Comparison of ENCODE assay signal across 14 cellular contexts in the genomic region with DNA sequence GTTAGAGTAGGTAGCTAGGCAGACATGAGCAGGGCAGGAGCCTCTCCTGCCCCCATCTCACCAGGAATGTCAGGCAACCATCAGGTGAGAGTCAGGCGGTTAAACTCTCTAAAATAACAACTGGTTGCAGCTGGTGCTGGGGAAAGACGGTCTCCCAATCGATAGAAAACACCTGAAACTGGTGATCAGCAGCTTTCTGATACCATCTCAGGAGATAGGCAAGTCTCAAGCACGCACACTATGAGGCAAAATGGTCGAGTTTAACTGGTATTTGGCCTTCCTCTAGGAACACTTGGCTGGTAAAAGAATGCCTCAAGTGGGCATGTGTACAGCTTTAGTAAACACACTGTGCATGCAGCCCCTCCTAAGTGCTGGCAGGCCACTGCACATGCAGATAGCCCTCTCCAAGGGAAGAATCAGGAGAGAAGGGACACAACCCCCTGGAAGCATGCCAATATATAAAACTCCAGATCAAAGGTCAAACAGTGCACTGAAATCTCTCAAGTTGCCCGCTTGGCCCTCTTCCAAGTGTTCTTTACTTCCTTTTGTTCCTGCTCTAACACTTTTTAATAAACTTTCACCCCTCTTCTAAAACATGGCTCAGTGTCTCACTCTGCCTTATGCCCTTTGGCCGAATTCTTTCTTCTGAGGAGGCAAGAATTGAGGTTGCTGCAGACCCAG.
DNase-seq lines count a peak whose midpoint lies in the region; ATAC-seq and TF ChIP-seq lines count a peak whose summit lies in the region.
"Had no signal": no experiment of that assay in that cellular context is flagged by ENCODE, and none has a peak within 500 bp of the region (broad histone marks: within the 10 kb centered on the region; RNA-seq: fewer than 3 reads in every experiment).

No MANE protein-coding gene starts in this region.

- no peak for TF ChIP-seq RAD21 in Ishikawa (IDR thresholded peaks at IDR 0.05; ENCODE audit: low read depth)

- DNase-seq in RPMI8226 (peak; percentile 29), lung (ENCODE audit: low spot score) (peak; percentile 79), transverse colon (peak; percentile 77), activated gamma-delta T cell (lab: John Stamatoyannopoulos, UW) (no peak)
- no peak for DNase-seq in activated effector memory CD4-positive, alpha-beta T cell treated with anti-CD3 and anti-CD28 coated beads, Interleukin-2, amount 50 U/mL, for 16 hours
- DNase-seq: activated CD4-positive, alpha-beta memory T cell treated with anti-CD3 and anti-CD28 coated beads, Interleukin-2, amount 10 ng/mL, durations not matched to agents 7 days and 5 days; dorsolateral prefrontal cortex; NCI-H1048; psoas muscle; stimulated activated CD4-positive, alpha-beta T cell treated with anti-CD3 and anti-CD28 coated beads, Interleukin-2, amount 100 ng/mL, for 48 hours had no signal

- TF ChIP-seq EP300 in Ishikawa (IDR thresholded peaks at IDR 0.05; ENCODE audit: borderline replicate concordance) (no peak), transverse colon (IDR thresholded peaks at IDR 0.05; ENCODE audit: low read depth) (no peak)

- TF ChIP-seq CTCF in lung (IDR thresholded peaks at IDR 0.05; ENCODE audit: control extremely low read depth, extremely low read depth): no peak
- no peak for TF ChIP-seq CTCF in transverse colon (IDR thresholded peaks at IDR 0.05)

- intact Hi-C loops in transverse colon (cut with DNase I; ENCODE audit: low total_unique reads): no loop called here

- peak overlapping the region in 1 of 2 donors; percentile 65 for H3K27ac ChIP-seq in lung (ENCODE audit: low read depth in 1 of 2, low read length in 1 of 2)
- H3K27ac ChIP-seq in transverse colon: peak overlapping the region; percentile 39 to 70 (median 46)
- H3K27ac ChIP-seq: psoas muscle, RWPE1 had no signal

- peaks cover 0 to 6% of the 10 kb centered on the region in 2 donors for H3K9me3 ChIP-seq in lung (ENCODE audit: control insufficient read depth in 2 of 2, insufficient read depth in 1 of 2, low read length in 1 of 2)
- H3K9me3 ChIP-seq in transverse colon: no peaks in the 10 kb centered on the region
- H3K9me3 ChIP-seq: psoas muscle had no signal

- H3K4me3 ChIP-seq in lung (no peak overlapping the region), transverse colon (no peak overlapping the region)
- H3K4me3 ChIP-seq: dorsolateral prefrontal cortex, HAP-1, psoas muscle had no signal

- H3K27me3 ChIP-seq in lung (ENCODE audit: control insufficient read depth, insufficient read depth) (no peaks in the 10 kb centered on the region), transverse colon (no peaks in the 10 kb centered on the region)
- H3K27me3 ChIP-seq: dorsolateral prefrontal cortex had no signal

- H3K36me3 ChIP-seq in lung (ENCODE audit: control insufficient read depth in 2 of 2, insufficient read depth in 2 of 2, low read length in 2 of 2) (peaks cover 0 to 7% of the 10 kb centered on the region in 2 donors), transverse colon (peaks cover 0 to 3% (median 0%) of the 10 kb centered on the region in 4 donors)

- in situ Hi-C loops in transverse colon (cut with MboI; ENCODE audit: low pct_ligation_motif_present in 1 of 4, low pct_unique_long_range_greater_than_20kb in 1 of 4, low sequenced_read_pairs in 3 of 4): no loop called here

- ATAC-seq in lung (ENCODE audit: insufficient read depth, low FRiP score) (peak; percentile 64), HG03135 (IDR thresholded peaks at IDR 0.05; ENCODE audit: unreplicated experiment) (no peak)
- ATAC-seq: psoas muscle had no signal

- H3K4me1 ChIP-seq in lung (ENCODE audit: control insufficient read depth in 2 of 2, insufficient read depth in 2 of 2, low read length in 2 of 2) (peaks cover 0 to 7% of the 10 kb centered on the region in 2 donors), transverse colon (peaks cover 0 to 16% (median 13%) of the 10 kb centered on the region in 4 donors)
- H3K4me1 ChIP-seq: HAP-1, psoas muscle had no signal

- WGBS in lung, 2 donors: 52 to 76% methylated on average over 7 of the region's 7 CpGs
- WGBS in transverse colon (ENCODE audit: low coverage in 1 of 2), 2 donors: 30 to 49% methylated on average over 2 to 7 of the region's 7 CpGs

- no peak for TF ChIP-seq POLR2A in transverse colon (IDR thresholded peaks at IDR 0.05)

TF ChIP-seq in Ishikawa, 13 proteins besides CTCF, POLR2A, EP300 and RAD21:
- TF ChIP-seq, protein P1, sequence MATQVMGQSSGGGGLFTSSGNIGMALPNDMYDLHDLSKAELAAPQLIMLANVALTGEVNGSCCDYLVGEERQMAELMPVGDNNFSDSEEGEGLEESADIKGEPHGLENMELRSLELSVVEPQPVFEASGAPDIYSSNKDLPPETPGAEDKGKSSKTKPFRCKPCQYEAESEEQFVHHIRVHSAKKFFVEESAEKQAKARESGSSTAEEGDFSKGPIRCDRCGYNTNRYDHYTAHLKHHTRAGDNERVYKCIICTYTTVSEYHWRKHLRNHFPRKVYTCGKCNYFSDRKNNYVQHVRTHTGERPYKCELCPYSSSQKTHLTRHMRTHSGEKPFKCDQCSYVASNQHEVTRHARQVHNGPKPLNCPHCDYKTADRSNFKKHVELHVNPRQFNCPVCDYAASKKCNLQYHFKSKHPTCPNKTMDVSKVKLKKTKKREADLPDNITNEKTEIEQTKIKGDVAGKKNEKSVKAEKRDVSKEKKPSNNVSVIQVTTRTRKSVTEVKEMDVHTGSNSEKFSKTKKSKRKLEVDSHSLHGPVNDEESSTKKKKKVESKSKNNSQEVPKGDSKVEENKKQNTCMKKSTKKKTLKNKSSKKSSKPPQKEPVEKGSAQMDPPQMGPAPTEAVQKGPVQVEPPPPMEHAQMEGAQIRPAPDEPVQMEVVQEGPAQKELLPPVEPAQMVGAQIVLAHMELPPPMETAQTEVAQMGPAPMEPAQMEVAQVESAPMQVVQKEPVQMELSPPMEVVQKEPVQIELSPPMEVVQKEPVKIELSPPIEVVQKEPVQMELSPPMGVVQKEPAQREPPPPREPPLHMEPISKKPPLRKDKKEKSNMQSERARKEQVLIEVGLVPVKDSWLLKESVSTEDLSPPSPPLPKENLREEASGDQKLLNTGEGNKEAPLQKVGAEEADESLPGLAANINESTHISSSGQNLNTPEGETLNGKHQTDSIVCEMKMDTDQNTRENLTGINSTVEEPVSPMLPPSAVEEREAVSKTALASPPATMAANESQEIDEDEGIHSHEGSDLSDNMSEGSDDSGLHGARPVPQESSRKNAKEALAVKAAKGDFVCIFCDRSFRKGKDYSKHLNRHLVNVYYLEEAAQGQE (IDR thresholded peaks at IDR 0.05; ENCODE audit: low read depth): no peak
- TF ChIP-seq TEAD4 (IDR thresholded peaks at IDR 0.05): no peak
- no peak for TF ChIP-seq ZBTB7A (IDR thresholded peaks at IDR 0.05; ENCODE audit: low read depth)
- TF ChIP-seq CEBPB (IDR thresholded peaks at IDR 0.05): no peak
- no peak for TF ChIP-seq TAF1 (IDR thresholded peaks at IDR 0.05; ENCODE audit: low read depth)
- TF ChIP-seq YY1 (IDR thresholded peaks at IDR 0.05; ENCODE audit: low read depth): no peak
- no peak for TF ChIP-seq TCF12 (IDR thresholded peaks at IDR 0.05; ENCODE audit: low read depth)
- TF ChIP-seq NFIC (IDR thresholded peaks at IDR 0.05): peak; percentile 43
TF ChIP-seq in Ishikawa: peak in this region for 1.

Comparison
In these comparisons a context has a peak if more than half of its experiments do, and no peak if none do; other contexts are left out.
1. DNase-seq: peak in RPMI8226 (single experiment), lung (single experiment) and transverse colon (single experiment); none in activated gamma-delta T cell (single experiment) and activated effector memory CD4-positive, alpha-beta T cell treated with anti-CD3 and anti-CD28 coated beads, Interleukin-2, amount 50 U/mL, for 16 hours (single experiment).